23 cellular contexts compared by ENCODE assay signal in the genomic region with DNA sequence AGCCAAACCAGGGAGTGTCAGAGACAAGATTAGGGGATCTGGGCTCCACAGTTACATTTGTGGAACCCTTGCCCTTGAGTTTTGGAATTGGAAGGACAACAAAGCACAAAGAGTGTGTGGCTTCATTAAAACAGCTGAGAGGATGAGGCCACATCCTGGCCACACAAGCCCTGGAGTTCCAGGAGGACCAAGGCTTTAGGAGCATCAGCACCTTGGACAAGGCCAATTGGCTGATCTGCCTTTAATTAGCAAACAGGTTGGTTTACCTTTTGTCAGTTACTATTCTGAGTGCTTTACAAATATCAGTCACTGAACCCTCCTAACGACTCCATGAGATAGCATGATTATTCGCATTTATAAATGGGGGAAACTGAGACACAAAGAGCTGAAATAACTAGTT. TPM values are rescaled to one million over a fixed set of nuclear protein-coding genes. Genes with fewer than 3 reads are reported as not detected.
DNase-seq lines count a peak whose midpoint lies in the region; ATAC-seq, FAIRE-seq and TF ChIP-seq lines count a peak whose summit lies in the region.
"Had no signal": no experiment of that assay in that cellular context is flagged by ENCODE, and none has a peak within 500 bp of the region (broad histone marks: within the 10 kb centered on the region; RNA-seq: fewer than 3 reads in every experiment).

No MANE protein-coding gene starts in this region.

- no peaks in the 10 kb centered on the region for H3K4me1 Mint-ChIP-seq in type B pancreatic cell (ENCODE audit: unreplicated experiment)
- H3K4me1 Mint-ChIP-seq: activated B cell treated with CpG ODN at 0.5 μM for 24 hours, mesothelial cell of epicardium had no signal

- H3K79me2 ChIP-seq in K562 (ENCODE audit: control insufficient read depth, insufficient read depth, low read length) = no peaks in the 10 kb centered on the region

- H3K4me1 ChIP-seq in K562 (replicated peaks in 1 of 2; ENCODE audit: control insufficient read depth in 2 of 2, insufficient read depth in 2 of 2, low read length in 2 of 2) = no peaks in the 10 kb centered on the region
- H3K4me1 ChIP-seq: BLaER1 treated with 17β-estradiol and CSF1 and Interleukin-3, amounts not matched to agents 10 nM and 100 nM; vagina had no signal

- H3K4me3 Mint-ChIP-seq in type B pancreatic cell = no peak overlapping the region
- H3K4me3 Mint-ChIP-seq: activated B cell treated with CpG ODN at 0.5 μM for 24 hours; activated CD4-positive, alpha-beta memory T cell treated with anti-CD3 and anti-CD28 coated beads for 36 hours; mesothelial cell of epicardium; T-helper 17 cell had no signal

- 0% methylated on average over 2 of the region's 2 CpGs for WGBS in K562 (ENCODE audit: insufficient coverage, low coverage, missing lambda C conversion rate)

- TF ChIP-seq CTCF in K562 (IDR thresholded peaks at IDR 0.05 in 2 of 3, conservative IDR thresholded peaks at IDR 0.05 in 1 of 3; ENCODE audit: insufficient read depth in 2 of 3, low read depth in 1 of 3, low read length in 3 of 3) (no peak), type B pancreatic cell (conservative IDR thresholded peaks at IDR 0.05) (no peak), GM10248 (IDR thresholded peaks at IDR 0.05; ENCODE audit: control extremely low read depth, extremely low read depth, low read depth, missing control alignments) (no peak)

- H3K27ac ChIP-seq in K562 (ENCODE audit: extremely low read depth, low read depth, low read length) = no peak overlapping the region
- H3K27ac ChIP-seq: BLaER1 treated with 17β-estradiol and CSF1 and Interleukin-3, amounts not matched to agents 10 nM and 100 nM; vagina had no signal

- no peak overlapping the region for H3K27ac Mint-ChIP-seq in type B pancreatic cell
- H3K27ac Mint-ChIP-seq: activated B cell treated with CpG ODN at 0.5 μM for 24 hours; activated CD4-positive, alpha-beta memory T cell treated with anti-CD3 and anti-CD28 coated beads for 36 hours; mesothelial cell of epicardium; T-helper 17 cell had no signal

- intact Hi-C loops in K562 (cut with micrococcal nuclease) = no loop called here

- FAIRE-seq in K562 (lab: Jason Lieb, UNC) = no peak

- no peaks in the 10 kb centered on the region for H3K9me3 Mint-ChIP-seq in type B pancreatic cell
- H3K9me3 Mint-ChIP-seq: activated B cell treated with CpG ODN at 0.5 μM for 24 hours; activated CD4-positive, alpha-beta memory T cell treated with anti-CD3 and anti-CD28 coated beads for 36 hours; mesothelial cell of epicardium had no signal

- DNase-seq in A172 (ENCODE audit: low spot score) (peak; percentile 10), HT-29 (ENCODE audit: low spot score) (peak; percentile 20), K562 (ENCODE audit: extremely low read depth in 1 of 4, low spot score in 3 of 4) (no peak), iPS-NIHi11 (ENCODE audit: low spot score) (peak; percentile 69), MG63 (no peak), type B pancreatic cell (ENCODE audit: extremely low spot score, unreplicated experiment) (no peak), GM10248 (ENCODE audit: extremely low spot score) (no peak), DMS79 (lab: John Stamatoyannopoulos, UW) (no peak)
- DNase-seq: activated B cell treated with CpG ODN at 0.5 μM for 24 hours; activated CD4-positive, alpha-beta memory T cell treated with anti-CD3 and anti-CD28 coated beads for 36 hours; activated naive CD4-positive, alpha-beta T cell; GF-D8; NCI-H2029; SHP77; substantia nigra; T-helper 17 cell had no signal

- no TSS peak for BruUV-seq in K562 (replicated peaks; lab: Mats Ljungman, UMichigan)

- no peak for ATAC-seq in K562
- ATAC-seq: T-helper 17 cell had no signal

- H3K9ac ChIP-seq in K562 (ENCODE audit: insufficient read depth in 1 of 2, low read depth in 2 of 2, low read length in 2 of 2) = no peak overlapping the region
- H3K9ac ChIP-seq: BLaER1 treated with 17β-estradiol and CSF1 and Interleukin-3, amounts not matched to agents 10 nM and 100 nM had no signal

- H3K9me1 ChIP-seq in K562 (ENCODE audit: control insufficient read depth, insufficient read depth, low read length) = no peaks in the 10 kb centered on the region

- CTCF ChIA-PET in K562 (lab: Yijun Ruan, JAX; ENCODE audit: low intra/inter-chr PET ratio) (interaction anchor here (1.3 to 3.4 kb wide), 2 partner anchors 132 to 133 kb away, joined by 5 to 28 read pairs; no protein-coding TSS in a partner anchor), GM10248 (lab: Yijun Ruan, JAX) (interaction anchor here (5.5 to 11.5 kb wide), 2 partner anchors 130 to 247 kb away, joined by 41 to 176 read pairs; no protein-coding TSS in a partner anchor)

- no peak overlapping the region for H3K4me2 ChIP-seq in K562 (ENCODE audit: insufficient read depth, low read length)
- H3K4me2 ChIP-seq: BLaER1 treated with 17β-estradiol and CSF1 and Interleukin-3, amounts not matched to agents 10 nM and 100 nM had no signal

- no peaks in the 10 kb centered on the region; the same call in 1 of the 2 replicates for H4K20me1 ChIP-seq in K562 (replicated peaks; ENCODE audit: control insufficient read depth, insufficient read depth, low read length)

- no peak overlapping the region for H3K4me3 ChIP-seq in K562
- no peak overlapping the region for H3K4me3 ChIP-seq in MG63
- H3K4me3 ChIP-seq: BLaER1 treated with 17β-estradiol and CSF1 and Interleukin-3, amounts not matched to agents 10 nM and 100 nM; vagina had no signal

- in situ Hi-C loops in K562 (cut with MboI) = loop anchor here (5.0 to 10.0 kb wide), 2 partner anchors 132 to 604 kb away; no protein-coding TSS in a partner anchor

- peaks cover 52% of the 10 kb centered on the region for H3K27me3 Mint-ChIP-seq in type B pancreatic cell

- H3K9me3 ChIP-seq in K562 (replicated peaks; ENCODE audit: control insufficient read depth, insufficient read depth, low read depth, low read length) = no peaks in the 10 kb centered on the region
- H3K9me3 ChIP-seq in MG63 = no peaks in the 10 kb centered on the region
- H3K9me3 ChIP-seq: BLaER1 treated with 17β-estradiol and CSF1 and Interleukin-3, amounts not matched to agents 10 nM and 100 nM; vagina had no signal

- H3K27me3 ChIP-seq in K562 (ENCODE audit: control insufficient read depth in 2 of 2, insufficient read depth in 2 of 2, low read length in 2 of 2) (peaks cover 4 to 6% of the 10 kb centered on the region in 2 experiments; a peak in 3 of 5 replicates), MG63 (peaks cover 32% of the 10 kb centered on the region)
- H3K27me3 ChIP-seq: BLaER1 treated with 17β-estradiol and CSF1 and Interleukin-3, amounts not matched to agents 10 nM and 100 nM; vagina had no signal

- TF ChIP-seq POLR2A in K562 (conservative IDR thresholded peaks at IDR 0.05) = no peak

- TF ChIP-seq EP300 in K562 (IDR thresholded peaks at IDR 0.05; ENCODE audit: low read length) = no peak

- H3K36me3 ChIP-seq in K562 (ENCODE audit: control insufficient read depth, insufficient read depth, low read length) (no peaks in the 10 kb centered on the region), MG63 (no peaks in the 10 kb centered on the region)
- H3K36me3 ChIP-seq: BLaER1 treated with 17β-estradiol and CSF1 and Interleukin-3, amounts not matched to agents 10 nM and 100 nM; vagina had no signal

- POLR2A ChIA-PET in K562 (lab: Yijun Ruan, JAX) = no interaction called here
- POLR2A ChIA-PET in GM10248 (lab: Yijun Ruan, JAX) = no interaction called here

- no peaks in the 10 kb centered on the region for H3K36me3 Mint-ChIP-seq in type B pancreatic cell
- H3K36me3 Mint-ChIP-seq: activated CD4-positive, alpha-beta memory T cell treated with anti-CD3 and anti-CD28 coated beads for 36 hours; mesothelial cell of epicardium had no signal

- TF ChIP-seq RAD21 in K562 (CRISPR knock-in tag; conservative IDR thresholded peaks at IDR 0.05 in 1 of 2, IDR thresholded peaks at IDR 0.05 in 1 of 2) = no peak

- H2AFZ ChIP-seq in K562 (ENCODE audit: low read depth, low read length) = no peak overlapping the region

RNA-seq across cellular contexts. Expression of gene SLC6A2, which starts 54.7 kb away (rescaled TPM):
- 6.4 and 7.4 TPM in 2 replicates for total RNA-seq in A172 (2014; rRNA removed; shearing (Covaris generic))
- total RNA-seq in HT-29 (2014; rRNA removed; shearing (Covaris generic)) = not detected in 2 replicates
- not detected in 2 replicates for total RNA-seq in K562 (2011; cell fraction: chromatin; rRNA removed; ENCODE audit: low replicate concordance)
- total RNA-seq in K562 (2011; cell fraction: nucleolus; rRNA removed) = not detected in 2 replicates
- total RNA-seq in K562 (2011; cell fraction: nucleoplasm; rRNA removed) = not detected in 2 replicates
- total RNA-seq in K562 (2014; rRNA removed) = not detected in 2 replicates
- not detected in 2 replicates for total RNA-seq in K562 (2014; rRNA removed; fragmentation: Illumina TruSeq; extraction: Trizol)
- total RNA-seq in K562 (2015; rRNA removed; fragmentation: Illumina TruSeq; extraction: Trizol) = not detected in 2 replicates
- total RNA-seq in K562 (2021) = not detected in 2 replicates
- polyA plus RNA-seq in K562 (2011; rRNA removed) = not detected in 2 replicates
- polyA plus RNA-seq in K562 (2011; cell fraction: cytosol; rRNA removed) = not detected in 2 replicates
- not detected in 2 replicates for polyA plus RNA-seq in K562 (2011; cell fraction: nucleus; rRNA removed)
- 0.07 TPM in 1 of 2 replicates, not detected in the other for polyA plus RNA-seq in K562 (2012)
- polyA plus RNA-seq in K562 (2014; fragmentation: Illumina TruSeq; extraction: Trizol) = not detected in 2 replicates
- not detected for polyA plus RNA-seq in K562 (2014; fragmentation: Nextera tagmentation; extraction: Ambion mirVana)
- polyA plus RNA-seq in K562 (2014; rRNA removed) = not detected in 2 replicates
- not detected in 2 replicates for polyA minus RNA-seq in K562 (2011; rRNA and poly(A)+ RNA removed)
- polyA minus RNA-seq in K562 (2011; cell fraction: cytosol; rRNA and poly(A)+ RNA removed) = not detected in 2 replicates
- not detected in 2 replicates for polyA minus RNA-seq in K562 (2011; cell fraction: nucleus; rRNA and poly(A)+ RNA removed)
- not detected in 2 replicates for total RNA-seq in MG63 (2014; rRNA removed; shearing (Covaris generic); ENCODE audit: low replicate concordance)
- total RNA-seq in type B pancreatic cell (ENCODE audit: low replicate concordance) = 5.7 and 12.7 TPM in 2 replicates
- total RNA-seq: activated B cell treated with CpG ODN at 0.5 μM for 24 hours; activated CD4-positive, alpha-beta memory T cell treated with anti-CD3 and anti-CD28 coated beads for 36 hours; chondrocyte; kidney epithelial cell; NCI-H460; T-helper 17 cell had no signal
- polyA plus RNA-seq: neural cell had no signal

Comparison
In these comparisons a context has a peak if more than half of its experiments do, and no peak if none do; other contexts are left out.
1. DNase-seq: peak in A172 (single experiment), HT-29 (single experiment) and iPS-NIHi11 (single experiment); none in K562 (0 of 4), MG63 (single experiment), type B pancreatic cell (single experiment), GM10248 (single experiment) and DMS79 (single experiment).